ENCODE assay signal across 7 cellular contexts in genomic region chr12:57743769-57744168, GRCh38. TPM values are rescaled to one million over a fixed set of nuclear protein-coding genes. Genes with fewer than 3 reads are reported as not detected.
DNase-seq lines count a peak whose midpoint lies in the region; ATAC-seq and TF ChIP-seq lines count a peak whose summit lies in the region.
"Had no signal": no experiment of that assay in that cellular context is flagged by ENCODE, and none has a peak within 500 bp of the region (broad histone marks: within the 10 kb centered on the region; RNA-seq: fewer than 3 reads in every experiment).

No MANE protein-coding gene starts in this region.

- H4K20me1 ChIP-seq in SK-N-SH (ENCODE audit: insufficient read depth): no peaks in the 10 kb centered on the region

- H3K36me3 ChIP-seq in SK-N-SH (replicated peaks in 1 of 2; ENCODE audit: control insufficient read depth in 1 of 2, insufficient read depth in 2 of 2, low read length in 1 of 2) (peaks cover 22 to 26% of the 10 kb centered on the region in 2 experiments), parathyroid adenoma (ENCODE audit: control insufficient read depth, insufficient read depth, low read length) (no peaks in the 10 kb centered on the region)

- no peaks in the 10 kb centered on the region for H3K27me3 Mint-ChIP-seq in activated naive CD8-positive, alpha-beta T cell

- H3K4me2 ChIP-seq in SK-N-SH: peak overlapping the region; percentile 87; the same call in 1 of the 2 replicates
- H3K4me2 ChIP-seq in parathyroid adenoma (ENCODE audit: low read length): no peak overlapping the region

- no peak for TF ChIP-seq CTCF in SK-N-SH (IDR thresholded peaks at IDR 0.05)
- TF ChIP-seq CTCF in parathyroid adenoma (IDR thresholded peaks at IDR 0.05): no peak

- no peak for TF ChIP-seq RAD21 in SK-N-SH (IDR thresholded peaks at IDR 0.05; ENCODE audit: low read length)

- H3K4me1 ChIP-seq in SK-N-SH (ENCODE audit: control insufficient read depth in 1 of 2, insufficient read depth in 2 of 2, low read depth in 1 of 2, low read length in 1 of 2) (peaks cover 0 to 24% of the 10 kb centered on the region in 2 experiments; a peak in 2 of 4 replicates), parathyroid adenoma (peaks cover 9% of the 10 kb centered on the region)

- no peaks in the 10 kb centered on the region for H3K9me3 ChIP-seq in SK-N-SH
- no peaks in the 10 kb centered on the region for H3K9me3 ChIP-seq in parathyroid adenoma (ENCODE audit: control insufficient read depth, low read length)

- no peak overlapping the region for H2AFZ ChIP-seq in SK-N-SH (ENCODE audit: low read depth)
- H2AFZ ChIP-seq in parathyroid adenoma: peak overlapping the region; percentile 86

- CTCF ChIA-PET in SK-N-SH (lab: Yijun Ruan, JAX): interaction anchor here (0.8 to 3.2 kb wide), 5 partner anchors 8 to 161 kb away, joined by 3 to 18 read pairs (median 10); no protein-coding TSS in a partner anchor

- H3K4me3 ChIP-seq in SK-N-SH (ENCODE audit: low read depth in 2 of 2, low read length in 1 of 2) (peak overlapping the region in 1 of 2 experiments; percentile 81; a peak in 2 of 4 replicates), parathyroid adenoma (ENCODE audit: low read depth, low read length) (no peak overlapping the region)

- ATAC-seq in SK-N-SH treated with all-trans-retinoic acid at 6 μM for 48 hours: no peak
- ATAC-seq in GM21515 (IDR thresholded peaks at IDR 0.05; ENCODE audit: unreplicated experiment): no peak

- no peaks in the 10 kb centered on the region for H3K9me2 ChIP-seq in SK-N-SH

- H3K27ac ChIP-seq in SK-N-SH (ENCODE audit: low read depth in 2 of 2, low read length in 1 of 2): peak overlapping the region; percentile 96 to 98; a peak in 2 of 4 replicates
- no peak overlapping the region for H3K27ac ChIP-seq in parathyroid adenoma

- no peaks in the 10 kb centered on the region for H3K36me3 Mint-ChIP-seq in activated naive CD8-positive, alpha-beta T cell

- H3F3A ChIP-seq in SK-N-SH (replicated peaks; ENCODE audit: insufficient read depth): peaks cover 32% of the 10 kb centered on the region

- H3K9ac ChIP-seq in SK-N-SH (no peak overlapping the region), parathyroid adenoma (no peak overlapping the region)

- peak overlapping the region; percentile 6 for H3K27ac Mint-ChIP-seq in activated naive CD8-positive, alpha-beta T cell

- H3K79me2 ChIP-seq in SK-N-SH (ENCODE audit: insufficient read depth): peaks cover 5% of the 10 kb centered on the region; the same call in 1 of the 2 replicates
- H3K79me2 ChIP-seq in parathyroid adenoma: no peaks in the 10 kb centered on the region

- H3K4me1 Mint-ChIP-seq in activated naive CD8-positive, alpha-beta T cell (ENCODE audit: low read depth): peaks cover 65% of the 10 kb centered on the region

- no peak for DNase-seq in SK-N-SH
- DNase-seq in stimulated activated CD4-positive, alpha-beta T cell treated with anti-CD3 and anti-CD28 coated beads, Interleukin-4, amount 100 ng/mL, for 1 hour: no peak
- DNase-seq: 8988T had no signal

- no peak for TF ChIP-seq EP300 in SK-N-SH (IDR thresholded peaks at IDR 0.05; ENCODE audit: borderline replicate concordance in 1 of 2, low read depth in 1 of 2, low read length in 1 of 2)

- H3K9me3 Mint-ChIP-seq in activated naive CD8-positive, alpha-beta T cell (ENCODE audit: low read depth): no peaks in the 10 kb centered on the region

- 62% methylated on average over 2 of the region's 2 CpGs for WGBS in SK-N-SH (ENCODE audit: low lambda C conversion rate)

- H3K27me3 ChIP-seq in SK-N-SH (ENCODE audit: insufficient read depth) (no peaks in the 10 kb centered on the region), parathyroid adenoma (ENCODE audit: control insufficient read depth, insufficient read depth, low read length) (no peaks in the 10 kb centered on the region)

- H3K4me3 Mint-ChIP-seq in activated naive CD8-positive, alpha-beta T cell: peak overlapping the region; percentile 96

- POLR2A ChIA-PET in SK-N-SH (lab: Yijun Ruan, JAX): interaction anchor here (1.8 to 2.1 kb wide), 2 partner anchors 8 to 17 kb away, joined by 17 to 18 read pairs; no protein-coding TSS in a partner anchor

TF ChIP-seq in SK-N-SH, 30 proteins besides CTCF, POLR2A, EP300 and RAD21 (continues in another document):
- TF ChIP-seq RCOR1 (IDR thresholded peaks at IDR 0.05; ENCODE audit: low read length) (no peak), NFIC (IDR thresholded peaks at IDR 0.05; ENCODE audit: borderline replicate concordance) (no peak), MXI1 (IDR thresholded peaks at IDR 0.05; ENCODE audit: low read depth, low read length) (no peak), SIN3A (IDR thresholded peaks at IDR 0.05; ENCODE audit: borderline replicate concordance, low read depth, low read length) (no peak), TAF1 (IDR thresholded peaks at IDR 0.05; ENCODE audit: borderline replicate concordance, low read depth, low read length) (no peak), GABPA (IDR thresholded peaks at IDR 0.05; ENCODE audit: low read depth) (no peak), YY1 (IDR thresholded peaks at IDR 0.05; ENCODE audit: low read depth) (no peak), POLR2AphosphoS5 (IDR thresholded peaks at IDR 0.05; ENCODE audit: low read depth, low read length) (no peak), RXRA (IDR thresholded peaks at IDR 0.05; ENCODE audit: borderline replicate concordance, low read depth) (no peak), PBX3 (IDR thresholded peaks at IDR 0.05) (no peak), FOXJ3 (CRISPR knock-in tag; IDR thresholded peaks at IDR 0.05) (no peak)
- TF ChIP-seq, protein P1, sequence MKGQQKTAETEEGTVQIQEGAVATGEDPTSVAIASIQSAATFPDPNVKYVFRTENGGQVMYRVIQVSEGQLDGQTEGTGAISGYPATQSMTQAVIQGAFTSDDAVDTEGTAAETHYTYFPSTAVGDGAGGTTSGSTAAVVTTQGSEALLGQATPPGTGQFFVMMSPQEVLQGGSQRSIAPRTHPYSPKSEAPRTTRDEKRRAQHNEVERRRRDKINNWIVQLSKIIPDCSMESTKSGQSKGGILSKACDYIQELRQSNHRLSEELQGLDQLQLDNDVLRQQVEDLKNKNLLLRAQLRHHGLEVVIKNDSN (IDR thresholded peaks at IDR 0.05; ENCODE audit: borderline replicate concordance, low read depth): no peak

TF ChIP-seq in SK-N-SH treated with all-trans-retinoic acid at 6 μM for 48 hours, 23 proteins besides CTCF, POLR2A, EP300 and RAD21:
- TF ChIP-seq ZC3H10 (CRISPR knock-in tag; IDR thresholded peaks at IDR 0.05) (no peak), POU6F1 (CRISPR knock-in tag; IDR thresholded peaks at IDR 0.05; ENCODE audit: borderline replicate concordance, low read depth) (no peak), ZNF8 (CRISPR knock-in tag; IDR thresholded peaks at IDR 0.05) (no peak), CSRNP3 (CRISPR knock-in tag; IDR thresholded peaks at IDR 0.05) (no peak), TOX (CRISPR knock-in tag; IDR thresholded peaks at IDR 0.05; ENCODE audit: borderline replicate concordance) (no peak), ZFP3 (CRISPR knock-in tag; IDR thresholded peaks at IDR 0.05) (no peak), ARNTL (CRISPR knock-in tag; IDR thresholded peaks at IDR 0.05; ENCODE audit: borderline replicate concordance, low read depth) (no peak), ESRRG (CRISPR knock-in tag; IDR thresholded peaks at IDR 0.05) (no peak), ISL1 (CRISPR knock-in tag; IDR thresholded peaks at IDR 0.05) (no peak)
TF ChIP-seq in SK-N-SH treated with all-trans-retinoic acid at 6 μM for 48 hours: peak in this region for 0.

RNA-seq across cellular contexts. Expression of gene TSPAN31, which starts 1.1 kb away (rescaled TPM):
- polyA plus RNA-seq in SK-N-SH (2012; rRNA removed): 36.8 and 42.8 TPM in 2 replicates
- polyA plus RNA-seq in SK-N-SH (2012; cell fraction: cytosol; rRNA removed): 41.5 and 44.8 TPM in 2 replicates
- polyA plus RNA-seq in SK-N-SH (2012; cell fraction: nucleus; rRNA removed): 21.8 and 54.2 TPM in 2 replicates

RNA-seq across cellular contexts. Expression of gene AGAP2, which starts 5.2 kb away (rescaled TPM):
- 3.9 and 5.2 TPM in 2 replicates for polyA plus RNA-seq in SK-N-SH (2012; rRNA removed)
- polyA plus RNA-seq in SK-N-SH (2012; cell fraction: cytosol; rRNA removed): 1.7 and 2.9 TPM in 2 replicates
- polyA plus RNA-seq in SK-N-SH (2012; cell fraction: nucleus; rRNA removed): 19.2 and 24.6 TPM in 2 replicates

RNA-seq across cellular contexts. Expression of gene CDK4, which starts 8.3 kb away (rescaled TPM):
- 324 and 395 TPM in 2 replicates for polyA plus RNA-seq in SK-N-SH (2012; rRNA removed)
- polyA plus RNA-seq in SK-N-SH (2012; cell fraction: cytosol; rRNA removed): 245 and 311 TPM in 2 replicates
- polyA plus RNA-seq in SK-N-SH (2012; cell fraction: nucleus; rRNA removed): 189 and 210 TPM in 2 replicates

RNA-seq across cellular contexts. Expression of gene MARCHF9, which starts 11.1 kb away (rescaled TPM):
- polyA plus RNA-seq in SK-N-SH (2012; rRNA removed): 21.2 and 24.2 TPM in 2 replicates
- 11.5 and 17.1 TPM in 2 replicates for polyA plus RNA-seq in SK-N-SH (2012; cell fraction: cytosol; rRNA removed)
- polyA plus RNA-seq in SK-N-SH (2012; cell fraction: nucleus; rRNA removed): 37.4 and 43.9 TPM in 2 replicates

RNA-seq across cellular contexts. Expression of gene CYP27B1, which starts 23.1 kb away (rescaled TPM):
- 1.7 and 2.3 TPM in 2 replicates for polyA plus RNA-seq in SK-N-SH (2012; rRNA removed)
- polyA plus RNA-seq in SK-N-SH (2012; cell fraction: cytosol; rRNA removed): 0.41 and 0.59 TPM in 2 replicates
- polyA plus RNA-seq in SK-N-SH (2012; cell fraction: nucleus; rRNA removed): 19.4 TPM in 2 replicates
